1 cellular context compared by ENCODE assay signal in the genomic region with DNA sequence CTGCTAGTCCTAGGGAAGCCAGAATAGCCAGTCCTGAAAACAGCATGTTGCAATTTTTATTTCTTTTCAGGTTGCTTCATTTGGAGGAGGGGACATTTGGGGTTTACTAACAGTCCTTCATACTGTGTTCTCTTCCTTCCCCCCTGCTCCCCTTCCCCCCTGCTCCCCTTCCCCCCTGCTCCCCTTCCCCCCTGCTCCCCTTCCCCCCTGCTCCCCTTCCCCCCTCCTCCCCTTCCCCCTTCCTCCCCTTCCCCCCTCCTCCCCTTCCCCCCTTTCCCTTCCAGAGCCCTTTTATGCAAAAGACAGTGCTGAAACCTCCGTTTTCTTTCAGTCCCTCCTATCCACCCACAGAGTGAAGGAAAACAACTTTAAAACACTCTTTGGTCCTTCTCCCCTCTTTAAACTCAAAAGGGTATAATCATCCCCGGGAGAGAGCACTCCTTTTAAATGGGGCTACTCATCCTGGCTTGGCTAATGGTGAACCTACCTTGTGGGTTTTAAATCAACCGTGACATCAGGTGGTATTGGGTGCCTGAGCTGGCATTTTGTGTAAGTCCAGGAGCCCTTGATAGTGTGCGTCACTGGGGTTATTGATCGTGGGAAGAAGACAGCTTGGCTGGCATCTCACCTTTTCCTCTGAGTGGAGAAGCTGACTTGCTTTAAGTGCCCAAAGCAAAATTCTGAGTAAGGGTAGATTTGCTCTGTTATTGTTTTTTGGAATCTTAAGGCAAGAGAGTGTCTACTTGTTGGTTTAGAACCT.
TF ChIP-seq lines count a peak whose summit lies in the region.

No MANE protein-coding gene starts in this region.

TF ChIP-seq in endothelial cell of umbilical vein, 7 proteins besides CTCF, POLR2A, EP300 and RAD21:
- TF ChIP-seq FOS (IDR thresholded peaks at IDR 0.05; ENCODE audit: borderline replicate concordance, insufficient read depth, low read length) (no peak), GATA2 (IDR thresholded peaks at IDR 0.05; ENCODE audit: insufficient read depth, insufficient read length, low read depth, low read length) (no peak), POLR2AphosphoS5 (IDR thresholded peaks at IDR 0.05; ENCODE audit: insufficient read depth, low read depth, low read length) (no peak), EZH2 (IDR thresholded peaks at IDR 0.05; ENCODE audit: borderline replicate concordance, low read depth, low read length, severe bottlenecking) (no peak), JUN (IDR thresholded peaks at IDR 0.05; ENCODE audit: borderline replicate concordance, insufficient read depth, insufficient read length, low read depth) (no peak), MYC (IDR thresholded peaks at IDR 0.05; ENCODE audit: low read depth, low read length) (no peak)
- TF ChIP-seq, protein P1, sequence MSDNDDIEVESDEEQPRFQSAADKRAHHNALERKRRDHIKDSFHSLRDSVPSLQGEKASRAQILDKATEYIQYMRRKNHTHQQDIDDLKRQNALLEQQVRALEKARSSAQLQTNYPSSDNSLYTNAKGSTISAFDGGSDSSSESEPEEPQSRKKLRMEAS (IDR thresholded peaks at IDR 0.05; ENCODE audit: insufficient read depth, insufficient read length) = no peak
TF ChIP-seq in endothelial cell of umbilical vein: peak in this region for 0.
